ENCODE assay signal across 23 cellular contexts in genomic region chr19:18353378-18354005, GRCh38. TPM values are rescaled to one million over a fixed set of nuclear protein-coding genes. Genes with fewer than 3 reads are reported as not detected.
DNase-seq lines count a peak whose midpoint lies in the region; ATAC-seq, FAIRE-seq and TF ChIP-seq lines count a peak whose summit lies in the region.
"Had no signal": no experiment of that assay in that cellular context is flagged by ENCODE, and none has a peak within 500 bp of the region (broad histone marks: within the 10 kb centered on the region; RNA-seq: fewer than 3 reads in every experiment).

No MANE protein-coding gene starts in this region.

- H3K4me2 ChIP-seq in IMR-90 (ENCODE audit: low read depth, low read length) (no peak overlapping the region), K562 (ENCODE audit: insufficient read depth, low read length) (no peak overlapping the region)
- H3K4me2 ChIP-seq: KMS-11 had no signal

- H4K5ac ChIP-seq in IMR-90 (ENCODE audit: low read depth, low read length): no peak overlapping the region

- POLR2A ChIA-PET in IMR-90 (lab: Charles Lee; ENCODE audit: unreplicated experiment) (no interaction called here), K562 (lab: Yijun Ruan, JAX) (interaction anchor here (0.6 to 2.4 kb wide), 2 partner anchors 35 to 75 kb away, joined by 3 to 15 read pairs; no protein-coding TSS in a partner anchor)
- POLR2A ChIA-PET in naive thymus-derived CD4-positive, alpha-beta T cell (lab: Charles Lee): no interaction called here

- H2BK20ac ChIP-seq in IMR-90 (ENCODE audit: low read depth, low read length): no peak overlapping the region

- peaks cover 0 to 8% of the 10 kb centered on the region in 2 experiments; a peak in 1 of 4 replicates for H3K79me1 ChIP-seq in IMR-90 (ENCODE audit: low read depth in 1 of 2, low read length in 2 of 2)

- H3K4me3 ChIP-seq in IMR-90 (ENCODE audit: insufficient read depth, low read depth, low read length) (no peak overlapping the region), K562 (no peak overlapping the region)
- no peak overlapping the region for H3K4me3 ChIP-seq in naive thymus-derived CD4-positive, alpha-beta T cell (ENCODE audit: low read length)

- no peak overlapping the region for H3K18ac ChIP-seq in IMR-90 (ENCODE audit: low read depth, low read length)

- H3K27ac ChIP-seq in IMR-90 (ENCODE audit: insufficient read depth, low read length) (no peak overlapping the region), K562 (ENCODE audit: extremely low read depth, low read depth, low read length) (no peak overlapping the region)
- no peak overlapping the region for H3K27ac ChIP-seq in naive thymus-derived CD4-positive, alpha-beta T cell (ENCODE audit: low read depth, low read length)
- H3K27ac ChIP-seq: 22Rv1, KMS-11 had no signal

- no peak for TF ChIP-seq RAD21 in IMR-90 (IDR thresholded peaks at IDR 0.05; ENCODE audit: low read length)
- TF ChIP-seq RAD21 in K562 (CRISPR knock-in tag; conservative IDR thresholded peaks at IDR 0.05 in 1 of 2, IDR thresholded peaks at IDR 0.05 in 1 of 2): no peak

- no peak for TF ChIP-seq CTCF in IMR-90 (conservative IDR thresholded peaks at IDR 0.05; ENCODE audit: low read depth, low read length)
- no peak for TF ChIP-seq CTCF in K562 (IDR thresholded peaks at IDR 0.05 in 2 of 3, conservative IDR thresholded peaks at IDR 0.05 in 1 of 3; ENCODE audit: insufficient read depth in 2 of 3, low read depth in 1 of 3, low read length in 3 of 3)
- TF ChIP-seq CTCF in type B pancreatic cell (conservative IDR thresholded peaks at IDR 0.05): no peak

- no peak overlapping the region for H2BK15ac ChIP-seq in IMR-90 (ENCODE audit: low read depth, low read length)

- H2AK9ac ChIP-seq in IMR-90 (replicated peaks; ENCODE audit: low read depth, low read length, poor library complexity): no peak overlapping the region

- H3K9me3 ChIP-seq in IMR-90 (ENCODE audit: control insufficient read depth, insufficient read depth, low read length): peaks cover 9% of the 10 kb centered on the region
- H3K9me3 ChIP-seq in K562 (replicated peaks; ENCODE audit: control insufficient read depth, insufficient read depth, low read depth, low read length): no peaks in the 10 kb centered on the region
- H3K9me3 ChIP-seq in naive thymus-derived CD4-positive, alpha-beta T cell (ENCODE audit: control insufficient read depth in 2 of 3, low read length in 3 of 3): no peaks in the 10 kb centered on the region
- H3K9me3 ChIP-seq: BE2C had no signal

- H3K56ac ChIP-seq in IMR-90 (ENCODE audit: extremely low read depth, insufficient read depth, low read length): no peak overlapping the region

- peaks cover 11% of the 10 kb centered on the region; the same call in 2 of the 3 replicates for H3K79me2 ChIP-seq in K562 (ENCODE audit: control insufficient read depth, insufficient read depth, low read length)

- peak overlapping the region; percentile 60 for H3K27ac Mint-ChIP-seq in activated naive CD4-positive, alpha-beta T cell treated with anti-CD3 and anti-CD28 coated beads, Interleukin-2, amount 50 U/mL, for 24 hours
- H3K27ac Mint-ChIP-seq in activated naive CD4-positive, alpha-beta T cell treated with anti-CD3 and anti-CD28 coated beads for 36 hours: no peak overlapping the region
- H3K27ac Mint-ChIP-seq in type B pancreatic cell: peak overlapping the region; percentile 30
- peak overlapping the region in 2 of 9 donors; percentile 13 to 80 for H3K27ac Mint-ChIP-seq in naive thymus-derived CD4-positive, alpha-beta T cell

- no peaks in the 10 kb centered on the region for H3K27me3 Mint-ChIP-seq in activated naive CD4-positive, alpha-beta T cell treated with anti-CD3 and anti-CD28 coated beads, Interleukin-2, amount 50 U/mL, for 24 hours
- H3K27me3 Mint-ChIP-seq in activated naive CD4-positive, alpha-beta T cell treated with anti-CD3 and anti-CD28 coated beads for 36 hours (ENCODE audit: low read depth): no peaks in the 10 kb centered on the region
- no peaks in the 10 kb centered on the region for H3K27me3 Mint-ChIP-seq in type B pancreatic cell
- H3K27me3 Mint-ChIP-seq in naive thymus-derived CD4-positive, alpha-beta T cell: no peaks in the 10 kb centered on the region

- no peak overlapping the region for H3K23ac ChIP-seq in IMR-90 (ENCODE audit: low read depth, low read length)

- in situ Hi-C loops in IMR-90 (cut with MboI; ENCODE audit: low sequenced_read_pairs): loop anchor here (5.0 kb wide), 1 partner anchor 54 kb away; no protein-coding TSS in a partner anchor
- in situ Hi-C loops in K562 (cut with MboI): no loop called here

- H4K91ac ChIP-seq in IMR-90 (ENCODE audit: insufficient read depth, low read depth, low read length): no peak overlapping the region

- H2AFZ ChIP-seq in IMR-90 (replicated peaks; ENCODE audit: low read length, poor library complexity) (no peak overlapping the region), K562 (ENCODE audit: low read depth, low read length) (no peak overlapping the region)

- BruUV-seq in IMR-90 (replicated peaks; lab: Mats Ljungman, UMichigan): no TSS peak
- no TSS peak for BruUV-seq in K562 (replicated peaks; lab: Mats Ljungman, UMichigan)

- H4K8ac ChIP-seq in IMR-90 (ENCODE audit: low read depth in 2 of 2, low read length in 2 of 2): no peak overlapping the region

- TF ChIP-seq POLR2A in IMR-90 (IDR thresholded peaks at IDR 0.05; ENCODE audit: low read depth, low read length) (no peak), K562 (conservative IDR thresholded peaks at IDR 0.05) (no peak)

- H3K9me3 Mint-ChIP-seq in activated naive CD4-positive, alpha-beta T cell treated with anti-CD3 and anti-CD28 coated beads, Interleukin-2, amount 50 U/mL, for 24 hours: no peaks in the 10 kb centered on the region
- H3K9me3 Mint-ChIP-seq in activated naive CD4-positive, alpha-beta T cell treated with anti-CD3 and anti-CD28 coated beads for 36 hours: no peaks in the 10 kb centered on the region
- no peaks in the 10 kb centered on the region for H3K9me3 Mint-ChIP-seq in type B pancreatic cell
- no peaks in the 10 kb centered on the region for H3K9me3 Mint-ChIP-seq in naive thymus-derived CD4-positive, alpha-beta T cell

- H3K36me3 ChIP-seq in IMR-90 (ENCODE audit: control insufficient read depth, insufficient read depth, low read length) (peaks cover 28% of the 10 kb centered on the region), K562 (ENCODE audit: control insufficient read depth, insufficient read depth, low read length) (peaks cover 54% of the 10 kb centered on the region)
- H3K36me3 ChIP-seq in naive thymus-derived CD4-positive, alpha-beta T cell (ENCODE audit: control insufficient read depth in 2 of 3, insufficient read depth in 3 of 3, low read length in 3 of 3): peaks cover 0 to 37% (median 4%) of the 10 kb centered on the region in 3 experiments
- H3K36me3 ChIP-seq: BE2C had no signal

- no peaks in the 10 kb centered on the region for H3K27me3 ChIP-seq in IMR-90 (ENCODE audit: control insufficient read depth, insufficient read depth, low read length)
- no peaks in the 10 kb centered on the region for H3K27me3 ChIP-seq in K562 (ENCODE audit: control insufficient read depth in 2 of 2, insufficient read depth in 2 of 2, low read length in 2 of 2)
- H3K27me3 ChIP-seq in naive thymus-derived CD4-positive, alpha-beta T cell (ENCODE audit: control insufficient read depth in 2 of 2, insufficient read depth in 2 of 2, low read length in 2 of 2): no peaks in the 10 kb centered on the region
- H3K27me3 ChIP-seq: BE2C had no signal

- CTCF ChIA-PET in activated naive CD4-positive, alpha-beta T cell treated with anti-CD3 and anti-CD28 coated beads for 36 hours (lab: Charles Lee): interaction anchor here (0.6 to 1.7 kb wide), 4 partner anchors 8 to 77 kb away, joined by 3 to 5 read pairs (median 3); partner anchors contain the start of gene GDF15
- CTCF ChIA-PET in IMR-90 (lab: Yijun Ruan, JAX): interaction anchor here (0.6 kb wide), 1 partner anchor 72 kb away, joined by 4 read pairs; the partner anchor contains the start of gene JUND
- CTCF ChIA-PET in K562 (lab: Yijun Ruan, JAX; ENCODE audit: low intra/inter-chr PET ratio): no interaction called here
- CTCF ChIA-PET in naive thymus-derived CD4-positive, alpha-beta T cell (lab: Charles Lee): no interaction called here

- H3K4me1 ChIP-seq in IMR-90 (ENCODE audit: control insufficient read depth, insufficient read depth, low read length): no peaks in the 10 kb centered on the region; the same call in 1 of the 2 replicates
- H3K4me1 ChIP-seq in K562 (replicated peaks in 1 of 2; ENCODE audit: control insufficient read depth in 2 of 2, insufficient read depth in 2 of 2, low read length in 2 of 2): peaks cover 0 to 4% of the 10 kb centered on the region in 2 experiments; a peak in 1 of 5 replicates
- H3K4me1 ChIP-seq in naive thymus-derived CD4-positive, alpha-beta T cell (ENCODE audit: control insufficient read depth in 2 of 2, insufficient read depth in 2 of 2, low read length in 2 of 2): no peaks in the 10 kb centered on the region
- H3K4me1 ChIP-seq: BE2C had no signal

- dilution Hi-C loops in IMR-90 (cut with HindIII; ENCODE audit: low sequenced_read_pairs, unreplicated experiment): no loop called here

- peaks cover 3% of the 10 kb centered on the region; the same call in 1 of the 2 replicates for H3K9me1 ChIP-seq in IMR-90 (ENCODE audit: insufficient read depth, low read length)
- H3K9me1 ChIP-seq in K562 (ENCODE audit: control insufficient read depth, insufficient read depth, low read length): no peaks in the 10 kb centered on the region

- no peak overlapping the region for H2BK120ac ChIP-seq in IMR-90 (ENCODE audit: low read depth, low read length)

- peaks cover 3% of the 10 kb centered on the region for H3K4me1 Mint-ChIP-seq in activated naive CD4-positive, alpha-beta T cell treated with anti-CD3 and anti-CD28 coated beads, Interleukin-2, amount 50 U/mL, for 24 hours
- no peaks in the 10 kb centered on the region for H3K4me1 Mint-ChIP-seq in activated naive CD4-positive, alpha-beta T cell treated with anti-CD3 and anti-CD28 coated beads for 36 hours (ENCODE audit: low read depth)
- H3K4me1 Mint-ChIP-seq in type B pancreatic cell (ENCODE audit: unreplicated experiment): peaks cover 5% of the 10 kb centered on the region
- peaks cover 0 to 4% (median 0%) of the 10 kb centered on the region in 7 donors for H3K4me1 Mint-ChIP-seq in naive thymus-derived CD4-positive, alpha-beta T cell

- no peaks in the 10 kb centered on the region for H4K20me1 ChIP-seq in IMR-90 (ENCODE audit: insufficient read depth, low read length)
- H4K20me1 ChIP-seq in K562 (replicated peaks; ENCODE audit: control insufficient read depth, insufficient read depth, low read length): no peaks in the 10 kb centered on the region

- no peak overlapping the region for H3K4me3 Mint-ChIP-seq in activated naive CD4-positive, alpha-beta T cell treated with anti-CD3 and anti-CD28 coated beads, Interleukin-2, amount 50 U/mL, for 24 hours
- H3K4me3 Mint-ChIP-seq in activated naive CD4-positive, alpha-beta T cell treated with anti-CD3 and anti-CD28 coated beads for 36 hours: no peak overlapping the region
- no peak overlapping the region for H3K4me3 Mint-ChIP-seq in type B pancreatic cell
- no peak overlapping the region for H3K4me3 Mint-ChIP-seq in naive thymus-derived CD4-positive, alpha-beta T cell

- intact Hi-C loops in activated naive CD4-positive, alpha-beta T cell treated with anti-CD3 and anti-CD28 coated beads for 36 hours (cut with micrococcal nuclease): no loop called here
- intact Hi-C loops in IMR-90 (cut with micrococcal nuclease): no loop called here
- intact Hi-C loops in K562 (cut with micrococcal nuclease): no loop called here
- intact Hi-C loops in naive thymus-derived CD4-positive, alpha-beta T cell (cut with micrococcal nuclease): no loop called here

- no peak overlapping the region for H2BK5ac ChIP-seq in IMR-90 (ENCODE audit: low read depth, low read length, poor library complexity, severe bottlenecking)

- H3K36me3 Mint-ChIP-seq in activated naive CD4-positive, alpha-beta T cell treated with anti-CD3 and anti-CD28 coated beads, Interleukin-2, amount 50 U/mL, for 24 hours: peaks cover 15% of the 10 kb centered on the region
- H3K36me3 Mint-ChIP-seq in activated naive CD4-positive, alpha-beta T cell treated with anti-CD3 and anti-CD28 coated beads for 36 hours (ENCODE audit: low read depth): peaks cover 21% of the 10 kb centered on the region
- peaks cover 10% of the 10 kb centered on the region for H3K36me3 Mint-ChIP-seq in type B pancreatic cell
- peaks cover 0 to 43% (median 24%) of the 10 kb centered on the region in 5 donors for H3K36me3 Mint-ChIP-seq in naive thymus-derived CD4-positive, alpha-beta T cell

- H3K4ac ChIP-seq in IMR-90 (ENCODE audit: low read depth, low read length): no peak overlapping the region

- WGBS in IMR-90 (ENCODE audit: extremely low coverage in 2 of 2, insufficient read length in 1 of 2), 2 experiments: no CpG with 5 or more reads among the region's 8 CpGs
- WGBS in K562 (ENCODE audit: insufficient coverage, low coverage, missing lambda C conversion rate): 91% methylated on average over 8 of the region's 8 CpGs

- DNase-seq in activated naive CD4-positive, alpha-beta T cell treated with anti-CD3 and anti-CD28 coated beads for 36 hours: no peak
- DNase-seq in IMR-90 (no peak), K562 (ENCODE audit: extremely low read depth in 1 of 4, low spot score in 3 of 4) (no peak), type B pancreatic cell (ENCODE audit: extremely low spot score, unreplicated experiment) (no peak)
- no peak for DNase-seq in naive thymus-derived CD4-positive, alpha-beta T cell
- DNase-seq: ACHN, BE2C, DMS153, GOT3, HCEC 1CT, NCI-H1048, NCI-H1417, NCI-H1694, NCI-H2029 treated with DMSO at 0.1 percent for 48 hours, NCI-H226, NCI-H510A, NCI-H69, SHP77 treated with DMSO at 0.1 percent for 48 hours had no signal

- no peak overlapping the region for H2AK5ac ChIP-seq in IMR-90 (ENCODE audit: low read depth, low read length)

- ATAC-seq in IMR-90 (ENCODE audit: low read depth): no peak
- ATAC-seq in K562: no peak
- no peak for ATAC-seq in HG03159 (IDR thresholded peaks at IDR 0.05; ENCODE audit: unreplicated experiment)
- no peak for ATAC-seq in naive thymus-derived CD4-positive, alpha-beta T cell

- FAIRE-seq in K562 (lab: Jason Lieb, UNC): no peak

- no peak overlapping the region for H3K9ac ChIP-seq in IMR-90 (ENCODE audit: low read depth, low read length)
- H3K9ac ChIP-seq in K562 (ENCODE audit: insufficient read depth in 1 of 2, low read depth in 2 of 2, low read length in 2 of 2): no peak overlapping the region
- H3K9ac ChIP-seq: KMS-11 had no signal

- no peak overlapping the region for H3K14ac ChIP-seq in IMR-90 (replicated peaks; ENCODE audit: low read depth, low read length)

- TF ChIP-seq EP300 in K562 (IDR thresholded peaks at IDR 0.05; ENCODE audit: low read length): no peak

RNA-seq across cellular contexts. Expression of gene PGPEP1, which starts 13.1 kb away (rescaled TPM):
- 10 to 100 TPM; 14.4 to 15.6 TPM for total RNA-seq in activated naive CD4-positive, alpha-beta T cell treated with anti-CD3 and anti-CD28 coated beads for 36 hours
- total RNA-seq in IMR-90 (2012; rRNA removed): 11.1 and 14.3 TPM in 2 replicates
- 11.8 and 13.3 TPM in 2 replicates for polyA plus RNA-seq in IMR-90 (2012; rRNA removed)
- 3.8 and 13.8 TPM in 2 replicates for polyA plus RNA-seq in IMR-90 (2012; cell fraction: cytosol; rRNA removed)
- 32.7 and 36.9 TPM in 2 replicates for polyA plus RNA-seq in IMR-90 (2012; cell fraction: nucleus; rRNA removed; ENCODE audit: low replicate concordance)
- total RNA-seq in K562 (2011; cell fraction: chromatin; rRNA removed; ENCODE audit: low replicate concordance): 44.2 and 152 TPM in 2 replicates
- total RNA-seq in K562 (2011; cell fraction: nucleolus; rRNA removed): 93.0 and 102 TPM in 2 replicates
- 67.2 and 79.3 TPM in 2 replicates for total RNA-seq in K562 (2011; cell fraction: nucleoplasm; rRNA removed)
- 29.5 and 33.8 TPM in 2 replicates for total RNA-seq in K562 (2014; rRNA removed)
- total RNA-seq in K562 (2014; rRNA removed; fragmentation: Illumina TruSeq; extraction: Trizol): 32.2 and 33.5 TPM in 2 replicates
- 37.3 and 38.5 TPM in 2 replicates for total RNA-seq in K562 (2015; rRNA removed; fragmentation: Illumina TruSeq; extraction: Trizol)
- total RNA-seq in K562 (2021): 61.7 and 69.6 TPM in 2 replicates
- polyA plus RNA-seq in K562 (2011; rRNA removed): 37.8 and 43.0 TPM in 2 replicates
- 33.8 and 35.3 TPM in 2 replicates for polyA plus RNA-seq in K562 (2011; cell fraction: cytosol; rRNA removed)
- polyA plus RNA-seq in K562 (2011; cell fraction: nucleus; rRNA removed): 40.8 and 54.8 TPM in 2 replicates
- polyA plus RNA-seq in K562 (2012): 28.3 and 41.7 TPM in 2 replicates
- polyA plus RNA-seq in K562 (2014; fragmentation: Illumina TruSeq; extraction: Trizol): 36.1 and 36.4 TPM in 2 replicates
- polyA plus RNA-seq in K562 (2014; fragmentation: Nextera tagmentation; extraction: Ambion mirVana): 10 to 100 TPM in 1 of 2 experiments, 1 to 10 TPM in 1; 10.0 to 13.4 TPM
- 32.1 and 33.5 TPM in 2 replicates for polyA plus RNA-seq in K562 (2014; rRNA removed)
- polyA minus RNA-seq in K562 (2011; rRNA and poly(A)+ RNA removed): 49.2 and 73.9 TPM in 2 replicates
- polyA minus RNA-seq in K562 (2011; cell fraction: cytosol; rRNA and poly(A)+ RNA removed): 39.5 and 43.2 TPM in 2 replicates
- polyA minus RNA-seq in K562 (2011; cell fraction: nucleus; rRNA and poly(A)+ RNA removed): 33.0 and 37.7 TPM in 2 replicates
- total RNA-seq in type B pancreatic cell (ENCODE audit: low replicate concordance): 28.8 and 46.7 TPM in 2 replicates
- 10 to 100 TPM; 26.6 to 57.1 (median 43.8) TPM for total RNA-seq in naive thymus-derived CD4-positive, alpha-beta T cell
- polyA plus RNA-seq in naive thymus-derived CD4-positive, alpha-beta T cell: 10 to 100 TPM in 1 of 2 donors, 1 to 10 TPM in 1; 9.4 to 11.1 TPM

RNA-seq across cellular contexts. Expression of gene LSM4, which starts 30.6 kb away (rescaled TPM):
- total RNA-seq in activated naive CD4-positive, alpha-beta T cell treated with anti-CD3 and anti-CD28 coated beads for 36 hours: 100 to 1,000 TPM; 439 to 451 TPM
- total RNA-seq in IMR-90 (2012; rRNA removed) (44.8 and 88.0 TPM in 2 replicates), K562 (2014; rRNA removed) (763 and 822 TPM in 2 replicates), K562 (2014; rRNA removed; fragmentation: Illumina TruSeq; extraction: Trizol) (202 and 208 TPM in 2 replicates), K562 (2015; rRNA removed; fragmentation: Illumina TruSeq; extraction: Trizol) (273 and 275 TPM in 2 replicates), K562 (2021) (362 and 385 TPM in 2 replicates), type B pancreatic cell (ENCODE audit: low replicate concordance) (196 and 223 TPM in 2 replicates)
- polyA plus RNA-seq in IMR-90 (2012; rRNA removed) (118 and 157 TPM in 2 replicates), K562 (2011; rRNA removed) (188 and 201 TPM in 2 replicates), K562 (2014; fragmentation: Illumina TruSeq; extraction: Trizol) (126 and 203 TPM in 2 replicates), K562 (2014; fragmentation: Nextera tagmentation; extraction: Ambion mirVana) (10 to 100 TPM; 11.9 to 29.7 TPM), K562 (2014; rRNA removed) (674 and 746 TPM in 2 replicates)
- 210 and 274 TPM in 2 replicates for polyA plus RNA-seq in IMR-90 (2012; cell fraction: cytosol; rRNA removed)
- 65.4 and 112 TPM in 2 replicates for polyA plus RNA-seq in IMR-90 (2012; cell fraction: nucleus; rRNA removed; ENCODE audit: low replicate concordance)
- total RNA-seq in K562 (2011; cell fraction: chromatin; rRNA removed; ENCODE audit: low replicate concordance): 34.5 and 96.0 TPM in 2 replicates
- total RNA-seq in K562 (2011; cell fraction: nucleolus; rRNA removed): 110 and 120 TPM in 2 replicates
- total RNA-seq in K562 (2011; cell fraction: nucleoplasm; rRNA removed): 70.1 and 74.1 TPM in 2 replicates
- polyA plus RNA-seq in K562 (2011; cell fraction: cytosol; rRNA removed): 294 and 432 TPM in 2 replicates
- 206 and 249 TPM in 2 replicates for polyA plus RNA-seq in K562 (2011; cell fraction: nucleus; rRNA removed)
- polyA plus RNA-seq in K562 (2012): 245 and 279 TPM in 2 replicates
- polyA minus RNA-seq in K562 (2011; rRNA and poly(A)+ RNA removed): 38.4 and 39.9 TPM in 2 replicates
- polyA minus RNA-seq in K562 (2011; cell fraction: cytosol; rRNA and poly(A)+ RNA removed): 64.5 and 67.5 TPM in 2 replicates
- polyA minus RNA-seq in K562 (2011; cell fraction: nucleus; rRNA and poly(A)+ RNA removed): 48.1 and 57.9 TPM in 2 replicates
- total RNA-seq in naive thymus-derived CD4-positive, alpha-beta T cell: 100 to 1,000 TPM in 1 of 5 experiments, 10 to 100 TPM in 4; 45.3 to 131 (median 56.2) TPM
- polyA plus RNA-seq in naive thymus-derived CD4-positive, alpha-beta T cell: 100 to 1,000 TPM; 123 to 163 TPM

RNA-seq across cellular contexts. Expression of gene GDF15, which starts 32.5 kb away (rescaled TPM):
- under 1 TPM in 1 of 2 experiments, not detected in 1; 0.20 TPM for total RNA-seq in activated naive CD4-positive, alpha-beta T cell treated with anti-CD3 and anti-CD28 coated beads for 36 hours
- total RNA-seq in IMR-90 (2012; rRNA removed) (5.6 and 10.3 TPM in 2 replicates), K562 (2014; rRNA removed) (78.0 and 82.4 TPM in 2 replicates), K562 (2014; rRNA removed; fragmentation: Illumina TruSeq; extraction: Trizol) (7.3 TPM in 2 replicates), K562 (2015; rRNA removed; fragmentation: Illumina TruSeq; extraction: Trizol) (10.1 and 11.0 TPM in 2 replicates), K562 (2021) (69.8 and 74.5 TPM in 2 replicates), type B pancreatic cell (ENCODE audit: low replicate concordance) (102 and 106 TPM in 2 replicates)
- polyA plus RNA-seq in IMR-90 (2012; rRNA removed) (43.5 and 49.8 TPM in 2 replicates), K562 (2011; rRNA removed) (12.5 TPM in 2 replicates), K562 (2014; fragmentation: Illumina TruSeq; extraction: Trizol) (19.3 and 47.1 TPM in 2 replicates), K562 (2014; fragmentation: Nextera tagmentation; extraction: Ambion mirVana) (1 to 10 TPM; 2.3 to 2.9 TPM), K562 (2014; rRNA removed) (57.2 and 67.4 TPM in 2 replicates)
- 84.3 and 176 TPM in 2 replicates for polyA plus RNA-seq in IMR-90 (2012; cell fraction: cytosol; rRNA removed)
- polyA plus RNA-seq in IMR-90 (2012; cell fraction: nucleus; rRNA removed; ENCODE audit: low replicate concordance): 56.9 and 109 TPM in 2 replicates
- 25.1 and 116 TPM in 2 replicates for total RNA-seq in K562 (2011; cell fraction: chromatin; rRNA removed; ENCODE audit: low replicate concordance)
- 214 and 262 TPM in 2 replicates for total RNA-seq in K562 (2011; cell fraction: nucleolus; rRNA removed)
- 94.6 and 109 TPM in 2 replicates for total RNA-seq in K562 (2011; cell fraction: nucleoplasm; rRNA removed)
- 31.8 and 127 TPM in 2 replicates for polyA plus RNA-seq in K562 (2011; cell fraction: cytosol; rRNA removed)
- 21.6 and 59.4 TPM in 2 replicates for polyA plus RNA-seq in K562 (2011; cell fraction: nucleus; rRNA removed)
- polyA plus RNA-seq in K562 (2012): 50.1 and 369 TPM in 2 replicates
- 2.4 and 5.6 TPM in 2 replicates for polyA minus RNA-seq in K562 (2011; rRNA and poly(A)+ RNA removed)
- 31.8 and 32.2 TPM in 2 replicates for polyA minus RNA-seq in K562 (2011; cell fraction: cytosol; rRNA and poly(A)+ RNA removed)
- 18.5 and 24.2 TPM in 2 replicates for polyA minus RNA-seq in K562 (2011; cell fraction: nucleus; rRNA and poly(A)+ RNA removed)
- total RNA-seq in naive thymus-derived CD4-positive, alpha-beta T cell: under 1 TPM in 4 of 5 experiments, not detected in 1; 0.32 to 0.73 (median 0.58) TPM
- not detected for polyA plus RNA-seq in naive thymus-derived CD4-positive, alpha-beta T cell

RNA-seq across cellular contexts. Expression of gene LRRC25, which starts 43.9 kb away (rescaled TPM):
- not detected for total RNA-seq in activated naive CD4-positive, alpha-beta T cell treated with anti-CD3 and anti-CD28 coated beads for 36 hours
- total RNA-seq in IMR-90 (2012; rRNA removed): not detected in 2 replicates
- 0.03 TPM in 1 of 2 replicates, not detected in the other for polyA plus RNA-seq in IMR-90 (2012; rRNA removed)
- 0.08 and 0.09 TPM in 2 replicates for polyA plus RNA-seq in IMR-90 (2012; cell fraction: cytosol; rRNA removed)
- polyA plus RNA-seq in IMR-90 (2012; cell fraction: nucleus; rRNA removed; ENCODE audit: low replicate concordance): 0.08 TPM in 1 of 2 replicates, not detected in the other
- 0.25 TPM in 1 of 2 replicates, not detected in the other for total RNA-seq in K562 (2011; cell fraction: chromatin; rRNA removed; ENCODE audit: low replicate concordance)
- total RNA-seq in K562 (2011; cell fraction: nucleolus; rRNA removed): 0.39 and 0.50 TPM in 2 replicates
- total RNA-seq in K562 (2011; cell fraction: nucleoplasm; rRNA removed): 0.22 TPM in 1 of 2 replicates, not detected in the other
- total RNA-seq in K562 (2014; rRNA removed): 0.18 and 0.29 TPM in 2 replicates
- 0.07 TPM in 1 of 2 replicates, not detected in the other for total RNA-seq in K562 (2014; rRNA removed; fragmentation: Illumina TruSeq; extraction: Trizol)
- 0.30 and 0.36 TPM in 2 replicates for total RNA-seq in K562 (2015; rRNA removed; fragmentation: Illumina TruSeq; extraction: Trizol)
- total RNA-seq in K562 (2021): 0.09 and 0.22 TPM in 2 replicates
- 0.10 and 0.42 TPM in 2 replicates for polyA plus RNA-seq in K562 (2011; rRNA removed)
- 0.31 and 0.41 TPM in 2 replicates for polyA plus RNA-seq in K562 (2011; cell fraction: cytosol; rRNA removed)
- polyA plus RNA-seq in K562 (2011; cell fraction: nucleus; rRNA removed): 0.20 and 0.53 TPM in 2 replicates
- 0.33 and 1.1 TPM in 2 replicates for polyA plus RNA-seq in K562 (2012)
- polyA plus RNA-seq in K562 (2014; fragmentation: Illumina TruSeq; extraction: Trizol): 0.10 and 0.25 TPM in 2 replicates
- not detected for polyA plus RNA-seq in K562 (2014; fragmentation: Nextera tagmentation; extraction: Ambion mirVana)
- 0.08 TPM in 1 of 2 replicates, not detected in the other for polyA plus RNA-seq in K562 (2014; rRNA removed)
- polyA minus RNA-seq in K562 (2011; rRNA and poly(A)+ RNA removed): 0.11 and 0.18 TPM in 2 replicates
- 0.57 and 1.1 TPM in 2 replicates for polyA minus RNA-seq in K562 (2011; cell fraction: cytosol; rRNA and poly(A)+ RNA removed)
- 0.13 and 0.67 TPM in 2 replicates for polyA minus RNA-seq in K562 (2011; cell fraction: nucleus; rRNA and poly(A)+ RNA removed)
- total RNA-seq in type B pancreatic cell (ENCODE audit: low replicate concordance): 0.19 TPM in 1 of 2 replicates, not detected in the other
- 10 to 100 TPM in 1 of 5 experiments, 1 to 10 TPM in 2, under 1 TPM in 2; 0.15 to 68.6 (median 1.2) TPM for total RNA-seq in naive thymus-derived CD4-positive, alpha-beta T cell
- polyA plus RNA-seq in naive thymus-derived CD4-positive, alpha-beta T cell: under 1 TPM; 0.20 to 0.44 TPM
- total RNA-seq: HT1080 had no signal

Comparison
In these comparisons a context has a peak if more than half of its experiments do, and no peak if none do; other contexts are left out.
1. CTCF ChIA-PET loops: an anchor here in activated naive CD4-positive, alpha-beta T cell treated with anti-CD3 and anti-CD28 coated beads for 36 hours (0.6 to 1.7 kb wide) and IMR-90 (0.6 kb wide); none called in K562 and naive thymus-derived CD4-positive, alpha-beta T cell.